Comparison of ENCODE assay signal across 1 cellular context in genomic region chr10:25016349-25017246, GRCh38.
TF ChIP-seq lines count a peak whose summit lies in the region.

A gene with protein sequence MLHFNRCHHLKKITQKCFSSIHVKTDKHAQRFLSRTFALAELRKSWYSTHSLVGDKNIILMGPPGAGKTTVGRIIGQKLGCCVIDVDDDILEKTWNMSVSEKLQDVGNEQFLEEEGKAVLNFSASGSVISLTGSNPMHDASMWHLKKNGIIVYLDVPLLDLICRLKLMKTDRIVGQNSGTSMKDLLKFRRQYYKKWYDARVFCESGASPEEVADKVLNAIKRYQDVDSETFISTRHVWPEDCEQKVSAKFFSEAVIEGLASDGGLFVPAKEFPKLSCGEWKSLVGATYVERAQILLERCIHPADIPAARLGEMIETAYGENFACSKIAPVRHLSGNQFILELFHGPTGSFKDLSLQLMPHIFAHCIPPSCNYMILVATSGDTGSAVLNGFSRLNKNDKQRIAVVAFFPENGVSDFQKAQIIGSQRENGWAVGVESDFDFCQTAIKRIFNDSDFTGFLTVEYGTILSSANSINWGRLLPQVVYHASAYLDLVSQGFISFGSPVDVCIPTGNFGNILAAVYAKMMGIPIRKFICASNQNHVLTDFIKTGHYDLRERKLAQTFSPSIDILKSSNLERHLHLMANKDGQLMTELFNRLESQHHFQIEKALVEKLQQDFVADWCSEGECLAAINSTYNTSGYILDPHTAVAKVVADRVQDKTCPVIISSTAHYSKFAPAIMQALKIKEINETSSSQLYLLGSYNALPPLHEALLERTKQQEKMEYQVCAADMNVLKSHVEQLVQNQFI (plus strand): TSS chr10:25016612. CDS start chr10:25023224, 6,612 bp downstream.

TF ChIP-seq in HepG2, 621 proteins besides CTCF, POLR2A, EP300 and RAD21 (continued from another document and continues in another):
- TF ChIP-seq, protein P1, sequence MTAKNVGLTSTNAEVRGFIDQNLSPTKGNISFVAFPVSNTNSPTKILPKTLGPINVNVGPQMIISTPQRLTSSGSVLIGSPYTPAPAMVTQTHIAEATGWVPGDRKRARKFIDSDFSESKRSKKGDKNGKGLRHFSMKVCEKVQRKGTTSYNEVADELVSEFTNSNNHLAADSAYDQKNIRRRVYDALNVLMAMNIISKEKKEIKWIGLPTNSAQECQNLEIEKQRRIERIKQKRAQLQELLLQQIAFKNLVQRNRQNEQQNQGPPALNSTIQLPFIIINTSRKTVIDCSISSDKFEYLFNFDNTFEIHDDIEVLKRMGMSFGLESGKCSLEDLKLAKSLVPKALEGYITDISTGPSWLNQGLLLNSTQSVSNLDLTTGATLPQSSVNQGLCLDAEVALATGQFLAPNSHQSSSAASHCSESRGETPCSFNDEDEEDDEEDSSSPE (CRISPR knock-in tag; IDR thresholded peaks at IDR 0.05), result peak; percentile 82
- TF ChIP-seq, protein P2, sequence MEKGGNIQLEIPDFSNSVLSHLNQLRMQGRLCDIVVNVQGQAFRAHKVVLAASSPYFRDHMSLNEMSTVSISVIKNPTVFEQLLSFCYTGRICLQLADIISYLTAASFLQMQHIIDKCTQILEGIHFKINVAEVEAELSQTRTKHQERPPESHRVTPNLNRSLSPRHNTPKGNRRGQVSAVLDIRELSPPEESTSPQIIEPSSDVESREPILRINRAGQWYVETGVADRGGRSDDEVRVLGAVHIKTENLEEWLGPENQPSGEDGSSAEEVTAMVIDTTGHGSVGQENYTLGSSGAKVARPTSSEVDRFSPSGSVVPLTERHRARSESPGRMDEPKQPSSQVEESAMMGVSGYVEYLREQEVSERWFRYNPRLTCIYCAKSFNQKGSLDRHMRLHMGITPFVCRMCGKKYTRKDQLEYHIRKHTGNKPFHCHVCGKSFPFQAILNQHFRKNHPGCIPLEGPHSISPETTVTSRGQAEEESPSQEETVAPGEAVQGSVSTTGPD (CRISPR knock-in tag; IDR thresholded peaks at IDR 0.05), result no peak
- TF ChIP-seq NR2C2 (CRISPR knock-in tag; IDR thresholded peaks at IDR 0.05; ENCODE audit: borderline replicate concordance), result no peak; the same call in 1 of the 2 replicates
- no peak for TF ChIP-seq SNAPC4 (CRISPR knock-in tag; IDR thresholded peaks at IDR 0.05)
- TF ChIP-seq ZNF24 (IDR thresholded peaks at IDR 0.05), result no peak
- no peak; the same call in 1 of the 2 replicates for TF ChIP-seq ZNF30 (CRISPR knock-in tag; IDR thresholded peaks at IDR 0.05)
- peak; percentile 79 for TF ChIP-seq BRCA1 (CRISPR knock-in tag; IDR thresholded peaks at IDR 0.05)
- TF ChIP-seq, protein P3, sequence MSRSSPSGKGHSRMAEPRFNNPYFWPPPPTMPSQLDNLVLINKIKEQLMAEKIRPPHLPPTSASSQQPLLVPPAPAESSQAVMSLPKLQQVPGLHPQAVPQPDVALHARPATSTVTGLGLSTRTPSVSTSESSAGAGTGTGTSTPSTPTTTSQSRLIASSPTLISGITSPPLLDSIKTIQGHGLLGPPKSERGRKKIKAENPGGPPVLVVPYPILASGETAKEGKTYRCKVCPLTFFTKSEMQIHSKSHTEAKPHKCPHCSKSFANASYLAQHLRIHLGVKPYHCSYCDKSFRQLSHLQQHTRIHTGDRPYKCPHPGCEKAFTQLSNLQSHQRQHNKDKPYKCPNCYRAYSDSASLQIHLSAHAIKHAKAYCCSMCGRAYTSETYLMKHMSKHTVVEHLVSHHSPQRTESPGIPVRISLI (CRISPR knock-in tag; IDR thresholded peaks at IDR 0.05; ENCODE audit: borderline replicate concordance), result no peak
- TF ChIP-seq SCMH1 (CRISPR knock-in tag; IDR thresholded peaks at IDR 0.05; ENCODE audit: borderline replicate concordance), result no peak
- TF ChIP-seq HMGA1 (CRISPR knock-in tag; conservative IDR thresholded peaks at IDR 0.05), result no peak
- peak; percentile 61; the same call in 1 of the 2 replicates for TF ChIP-seq POLR2AphosphoS2 (IDR thresholded peaks at IDR 0.05; ENCODE audit: low read depth, low read length)
- no peak for TF ChIP-seq REL (CRISPR knock-in tag; conservative IDR thresholded peaks at IDR 0.05)
- no peak for TF ChIP-seq NR2F6 (IDR thresholded peaks at IDR 0.05)
- no peak; the same call in 1 of the 2 replicates for TF ChIP-seq NR2F6 (CRISPR knock-in tag; IDR thresholded peaks at IDR 0.05)
- TF ChIP-seq KAT8 (CRISPR knock-in tag; IDR thresholded peaks at IDR 0.05), result peak; percentile 55
- no peak for TF ChIP-seq MIER3 (CRISPR knock-in tag; IDR thresholded peaks at IDR 0.05; ENCODE audit: borderline replicate concordance)
- TF ChIP-seq MED8 (CRISPR knock-in tag; IDR thresholded peaks at IDR 0.05; ENCODE audit: insufficient replicate concordance), result no peak
- TF ChIP-seq SNAI1 (CRISPR knock-in tag; IDR thresholded peaks at IDR 0.05; ENCODE audit: borderline replicate concordance), result no peak
- TF ChIP-seq, protein P4, sequence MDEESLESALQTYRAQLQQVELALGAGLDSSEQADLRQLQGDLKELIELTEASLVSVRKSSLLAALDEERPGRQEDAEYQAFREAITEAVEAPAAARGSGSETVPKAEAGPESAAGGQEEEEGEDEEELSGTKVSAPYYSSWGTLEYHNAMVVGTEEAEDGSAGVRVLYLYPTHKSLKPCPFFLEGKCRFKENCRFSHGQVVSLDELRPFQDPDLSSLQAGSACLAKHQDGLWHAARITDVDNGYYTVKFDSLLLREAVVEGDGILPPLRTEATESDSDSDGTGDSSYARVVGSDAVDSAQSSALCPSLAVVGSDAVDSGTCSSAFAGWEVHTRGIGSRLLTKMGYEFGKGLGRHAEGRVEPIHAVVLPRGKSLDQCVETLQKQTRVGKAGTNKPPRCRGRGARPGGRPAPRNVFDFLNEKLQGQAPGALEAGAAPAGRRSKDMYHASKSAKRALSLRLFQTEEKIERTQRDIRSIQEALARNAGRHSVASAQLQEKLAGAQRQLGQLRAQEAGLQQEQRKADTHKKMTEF (CRISPR knock-in tag; IDR thresholded peaks at IDR 0.05), result peak; percentile 91
- TF ChIP-seq ZNF441 (CRISPR knock-in tag; IDR thresholded peaks at IDR 0.05; ENCODE audit: borderline replicate concordance), result peak; percentile 41
- peak; percentile 92 for TF ChIP-seq TEF (CRISPR knock-in tag; IDR thresholded peaks at IDR 0.05)
- peak; percentile 87 for TF ChIP-seq ZNF296 (CRISPR knock-in tag; conservative IDR thresholded peaks at IDR 0.05)
- no peak; the same call in 1 of the 2 replicates for TF ChIP-seq ZNF264 (CRISPR knock-in tag; IDR thresholded peaks at IDR 0.05)
- TF ChIP-seq CREM (IDR thresholded peaks at IDR 0.05), result peak; percentile 25; the same call in 1 of the 2 replicates
- TF ChIP-seq CREM (CRISPR knock-in tag; IDR thresholded peaks at IDR 0.05), result no peak
- TF ChIP-seq MLLT10 (CRISPR knock-in tag; IDR thresholded peaks at IDR 0.05), result no peak
- TF ChIP-seq KDM6A (CRISPR knock-in tag; IDR thresholded peaks at IDR 0.05; ENCODE audit: low read depth), result no peak; the same call in 1 of the 2 replicates
- no peak for TF ChIP-seq NONO (IDR thresholded peaks at IDR 0.05)
- TF ChIP-seq NONO (CRISPR knock-in tag; conservative IDR thresholded peaks at IDR 0.05), result peak; percentile 80
- no peak for TF ChIP-seq EZH2 (conservative IDR thresholded peaks at IDR 0.05; ENCODE audit: low read depth, low read length)
- peak; percentile 80 for TF ChIP-seq THAP11 (CRISPR knock-in tag; IDR thresholded peaks at IDR 0.05)
- TF ChIP-seq, protein P5, sequence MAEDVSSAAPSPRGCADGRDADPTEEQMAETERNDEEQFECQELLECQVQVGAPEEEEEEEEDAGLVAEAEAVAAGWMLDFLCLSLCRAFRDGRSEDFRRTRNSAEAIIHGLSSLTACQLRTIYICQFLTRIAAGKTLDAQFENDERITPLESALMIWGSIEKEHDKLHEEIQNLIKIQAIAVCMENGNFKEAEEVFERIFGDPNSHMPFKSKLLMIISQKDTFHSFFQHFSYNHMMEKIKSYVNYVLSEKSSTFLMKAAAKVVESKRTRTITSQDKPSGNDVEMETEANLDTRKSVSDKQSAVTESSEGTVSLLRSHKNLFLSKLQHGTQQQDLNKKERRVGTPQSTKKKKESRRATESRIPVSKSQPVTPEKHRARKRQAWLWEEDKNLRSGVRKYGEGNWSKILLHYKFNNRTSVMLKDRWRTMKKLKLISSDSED (CRISPR knock-in tag; IDR thresholded peaks at IDR 0.05), result peak; percentile 80; the same call in 1 of the 2 replicates
- peak; percentile 57; the same call in 1 of the 2 replicates for TF ChIP-seq ZNF513 (CRISPR knock-in tag; conservative IDR thresholded peaks at IDR 0.05)
- TF ChIP-seq ZNF225 (CRISPR knock-in tag; IDR thresholded peaks at IDR 0.05), result 0 out of 2 replicates have a peak, but pooled peaks have one; percentile 53
- no peak for TF ChIP-seq ATF1 (CRISPR knock-in tag; IDR thresholded peaks at IDR 0.05)
- TF ChIP-seq SP2 (CRISPR knock-in tag; IDR thresholded peaks at IDR 0.05), result peak; percentile 72
- peak; percentile 96 for TF ChIP-seq ARNTL (CRISPR knock-in tag; IDR thresholded peaks at IDR 0.05)
- no peak for TF ChIP-seq ATM (IDR thresholded peaks at IDR 0.05; ENCODE audit: borderline replicate concordance)
- peak; percentile 90 for TF ChIP-seq HNF4A (CRISPR knock-in tag; IDR thresholded peaks at IDR 0.05)
- no peak for TF ChIP-seq ZKSCAN5 (CRISPR knock-in tag; IDR thresholded peaks at IDR 0.05)
- TF ChIP-seq ARID5B (CRISPR knock-in tag; IDR thresholded peaks at IDR 0.05), result peak; percentile 69
- 0 out of 2 replicates have a peak, but pooled peaks have one; percentile 73 for TF ChIP-seq ZNF530 (CRISPR knock-in tag; IDR thresholded peaks at IDR 0.05; ENCODE audit: low read depth)
